8 cellular contexts compared by ENCODE assay signal in genomic region chr5:14581333-14581890, GRCh38. TPM values are rescaled to one million over a fixed set of nuclear protein-coding genes. Genes with fewer than 3 reads are reported as not detected.
A peak's percentile ranks its signal among the peaks of the same experiment; 100 is the strongest.
DNase-seq lines count a peak whose midpoint lies in the region; ATAC-seq and TF ChIP-seq lines count a peak whose summit lies in the region.

TSS of gene OTULINL (plus strand) at chr5:14581792. CDS start at chr5:14581895, 103 bp downstream.

- H3K36me3 ChIP-seq in ascending aorta (no peaks in the 10 kb centered on the region), sigmoid colon (no peaks in the 10 kb centered on the region)

- ATAC-seq in GM18499 (IDR thresholded peaks at IDR 0.05; ENCODE audit: insufficient read depth, unreplicated experiment) (peak; percentile 61), HG02870 (IDR thresholded peaks at IDR 0.05; ENCODE audit: unreplicated experiment) (peak; percentile 98)

- intact Hi-C loops in ascending aorta (cut with DNase I) (loop anchor here (5.0 to 10.0 kb wide), 2 partner anchors 81 to 437 kb away; partner anchors contain the start of genes OTULIN and TRIO), sigmoid colon (cut with DNase I) (loop anchor here (5.0 to 10.0 kb wide), 3 partner anchors 81 to 187 kb away; partner anchors contain the start of gene OTULIN)

- TF ChIP-seq POLR2A in sigmoid colon (IDR thresholded peaks at IDR 0.05), result no peak

- H3K27me3 ChIP-seq in ascending aorta, result no peaks in the 10 kb centered on the region
- peaks cover 2 to 30% (median 24%) of the 10 kb centered on the region in 3 donors for H3K27me3 ChIP-seq in sigmoid colon

- DNase-seq in NCI-H1694 treated with DMSO at 0.1 percent for 48 hours (lab: John Stamatoyannopoulos, UW) (peak; percentile 73), T-helper 22 cell (ENCODE audit: low read depth) (peak; percentile 73), ascending aorta (ENCODE audit: low spot score in 2 of 2) (peak; percentile 46 to 89), hypothalamus (lab: John Stamatoyannopoulos, UW) (peak in 50 of 51 donors; percentile 19 to 84 (median 61)), sigmoid colon (peak; percentile 93), GF-D8 (lab: John Stamatoyannopoulos, UW) (no peak)

- no peak for TF ChIP-seq EP300 in sigmoid colon (IDR thresholded peaks at IDR 0.05)

- H3K27ac ChIP-seq in ascending aorta, result peak within 1 kb of the TSS in 1 of 2 donors; percentile 15
- peak within 1 kb of the TSS; percentile 47 to 73 (median 64) for H3K27ac ChIP-seq in sigmoid colon

- H3K4me3 ChIP-seq in ascending aorta (peak within 1 kb of the TSS; percentile 66 to 85), sigmoid colon (peak within 1 kb of the TSS; percentile 28 to 82 (median 70))

- H3K9me3 ChIP-seq in ascending aorta, result no peaks in the 10 kb centered on the region
- H3K9me3 ChIP-seq in sigmoid colon, result no peaks in the 10 kb centered on the region

- TF ChIP-seq CTCF in ascending aorta (IDR thresholded peaks at IDR 0.05), result no peak
- TF ChIP-seq CTCF in sigmoid colon (IDR thresholded peaks at IDR 0.05), result no peak

- 1% methylated on average over 57 of the region's 57 CpGs for WGBS in sigmoid colon, 2 donors

- peaks cover 0 to 6% of the 10 kb centered on the region in 2 donors for H3K4me1 ChIP-seq in ascending aorta
- H3K4me1 ChIP-seq in sigmoid colon, result peaks cover 0 to 21% (median 18%) of the 10 kb centered on the region in 4 donors

RNA-seq across cellular contexts. Expression of gene OTULINL, which starts in this region (rescaled TPM):
- total RNA-seq in ascending aorta (0.21 TPM), sigmoid colon (1 to 10 TPM; 1.9 to 5.7 (median 5.1) TPM)
- polyA plus RNA-seq in sigmoid colon, result 10 to 100 TPM; 10.2 to 21.1 (median 12.5) TPM

Comparison
In these comparisons a context has a peak if more than half of its experiments do, and no peak if none do; other contexts are left out.
1. Peak in DNase-seq and H3K4me3 ChIP-seq in ascending aorta; RNA of the gene not detected or under 1 TPM.